1 cellular context compared by ENCODE assay signal in genomic region chr2:233745073-233745755, GRCh38.
TF ChIP-seq lines count a peak whose summit lies in the region.

No MANE protein-coding gene starts in this region.

TF ChIP-seq in HepG2, 621 proteins besides CTCF, POLR2A, EP300 and RAD21 (continued from another document and continues in another):
- peak; percentile 95; the same call in 1 of the 2 replicates for TF ChIP-seq THRA (CRISPR knock-in tag; IDR thresholded peaks at IDR 0.05; ENCODE audit: borderline replicate concordance)
- no peak for TF ChIP-seq HOXA9 (CRISPR knock-in tag; IDR thresholded peaks at IDR 0.05; ENCODE audit: borderline replicate concordance)
- TF ChIP-seq ZNF432 (CRISPR knock-in tag; IDR thresholded peaks at IDR 0.05; ENCODE audit: borderline replicate concordance), result no peak
- TF ChIP-seq RFX5 (IDR thresholded peaks at IDR 0.05; ENCODE audit: low read depth, low read length), result no peak
- TF ChIP-seq, protein P1, sequence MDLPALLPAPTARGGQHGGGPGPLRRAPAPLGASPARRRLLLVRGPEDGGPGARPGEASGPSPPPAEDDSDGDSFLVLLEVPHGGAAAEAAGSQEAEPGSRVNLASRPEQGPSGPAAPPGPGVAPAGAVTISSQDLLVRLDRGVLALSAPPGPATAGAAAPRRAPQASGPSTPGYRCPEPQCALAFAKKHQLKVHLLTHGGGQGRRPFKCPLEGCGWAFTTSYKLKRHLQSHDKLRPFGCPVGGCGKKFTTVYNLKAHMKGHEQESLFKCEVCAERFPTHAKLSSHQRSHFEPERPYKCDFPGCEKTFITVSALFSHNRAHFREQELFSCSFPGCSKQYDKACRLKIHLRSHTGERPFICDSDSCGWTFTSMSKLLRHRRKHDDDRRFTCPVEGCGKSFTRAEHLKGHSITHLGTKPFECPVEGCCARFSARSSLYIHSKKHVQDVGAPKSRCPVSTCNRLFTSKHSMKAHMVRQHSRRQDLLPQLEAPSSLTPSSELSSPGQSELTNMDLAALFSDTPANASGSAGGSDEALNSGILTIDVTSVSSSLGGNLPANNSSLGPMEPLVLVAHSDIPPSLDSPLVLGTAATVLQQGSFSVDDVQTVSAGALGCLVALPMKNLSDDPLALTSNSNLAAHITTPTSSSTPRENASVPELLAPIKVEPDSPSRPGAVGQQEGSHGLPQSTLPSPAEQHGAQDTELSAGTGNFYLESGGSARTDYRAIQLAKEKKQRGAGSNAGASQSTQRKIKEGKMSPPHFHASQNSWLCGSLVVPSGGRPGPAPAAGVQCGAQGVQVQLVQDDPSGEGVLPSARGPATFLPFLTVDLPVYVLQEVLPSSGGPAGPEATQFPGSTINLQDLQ (CRISPR knock-in tag; IDR thresholded peaks at IDR 0.05), result no peak
- no peak for TF ChIP-seq SNRNP70 (IDR thresholded peaks at IDR 0.05; ENCODE audit: low read depth, low read length)
- TF ChIP-seq MXI1 (IDR thresholded peaks at IDR 0.05; ENCODE audit: borderline replicate concordance, low read depth, low read length), result no peak; the same call in 2 of the 3 replicates
- TF ChIP-seq, protein P2, sequence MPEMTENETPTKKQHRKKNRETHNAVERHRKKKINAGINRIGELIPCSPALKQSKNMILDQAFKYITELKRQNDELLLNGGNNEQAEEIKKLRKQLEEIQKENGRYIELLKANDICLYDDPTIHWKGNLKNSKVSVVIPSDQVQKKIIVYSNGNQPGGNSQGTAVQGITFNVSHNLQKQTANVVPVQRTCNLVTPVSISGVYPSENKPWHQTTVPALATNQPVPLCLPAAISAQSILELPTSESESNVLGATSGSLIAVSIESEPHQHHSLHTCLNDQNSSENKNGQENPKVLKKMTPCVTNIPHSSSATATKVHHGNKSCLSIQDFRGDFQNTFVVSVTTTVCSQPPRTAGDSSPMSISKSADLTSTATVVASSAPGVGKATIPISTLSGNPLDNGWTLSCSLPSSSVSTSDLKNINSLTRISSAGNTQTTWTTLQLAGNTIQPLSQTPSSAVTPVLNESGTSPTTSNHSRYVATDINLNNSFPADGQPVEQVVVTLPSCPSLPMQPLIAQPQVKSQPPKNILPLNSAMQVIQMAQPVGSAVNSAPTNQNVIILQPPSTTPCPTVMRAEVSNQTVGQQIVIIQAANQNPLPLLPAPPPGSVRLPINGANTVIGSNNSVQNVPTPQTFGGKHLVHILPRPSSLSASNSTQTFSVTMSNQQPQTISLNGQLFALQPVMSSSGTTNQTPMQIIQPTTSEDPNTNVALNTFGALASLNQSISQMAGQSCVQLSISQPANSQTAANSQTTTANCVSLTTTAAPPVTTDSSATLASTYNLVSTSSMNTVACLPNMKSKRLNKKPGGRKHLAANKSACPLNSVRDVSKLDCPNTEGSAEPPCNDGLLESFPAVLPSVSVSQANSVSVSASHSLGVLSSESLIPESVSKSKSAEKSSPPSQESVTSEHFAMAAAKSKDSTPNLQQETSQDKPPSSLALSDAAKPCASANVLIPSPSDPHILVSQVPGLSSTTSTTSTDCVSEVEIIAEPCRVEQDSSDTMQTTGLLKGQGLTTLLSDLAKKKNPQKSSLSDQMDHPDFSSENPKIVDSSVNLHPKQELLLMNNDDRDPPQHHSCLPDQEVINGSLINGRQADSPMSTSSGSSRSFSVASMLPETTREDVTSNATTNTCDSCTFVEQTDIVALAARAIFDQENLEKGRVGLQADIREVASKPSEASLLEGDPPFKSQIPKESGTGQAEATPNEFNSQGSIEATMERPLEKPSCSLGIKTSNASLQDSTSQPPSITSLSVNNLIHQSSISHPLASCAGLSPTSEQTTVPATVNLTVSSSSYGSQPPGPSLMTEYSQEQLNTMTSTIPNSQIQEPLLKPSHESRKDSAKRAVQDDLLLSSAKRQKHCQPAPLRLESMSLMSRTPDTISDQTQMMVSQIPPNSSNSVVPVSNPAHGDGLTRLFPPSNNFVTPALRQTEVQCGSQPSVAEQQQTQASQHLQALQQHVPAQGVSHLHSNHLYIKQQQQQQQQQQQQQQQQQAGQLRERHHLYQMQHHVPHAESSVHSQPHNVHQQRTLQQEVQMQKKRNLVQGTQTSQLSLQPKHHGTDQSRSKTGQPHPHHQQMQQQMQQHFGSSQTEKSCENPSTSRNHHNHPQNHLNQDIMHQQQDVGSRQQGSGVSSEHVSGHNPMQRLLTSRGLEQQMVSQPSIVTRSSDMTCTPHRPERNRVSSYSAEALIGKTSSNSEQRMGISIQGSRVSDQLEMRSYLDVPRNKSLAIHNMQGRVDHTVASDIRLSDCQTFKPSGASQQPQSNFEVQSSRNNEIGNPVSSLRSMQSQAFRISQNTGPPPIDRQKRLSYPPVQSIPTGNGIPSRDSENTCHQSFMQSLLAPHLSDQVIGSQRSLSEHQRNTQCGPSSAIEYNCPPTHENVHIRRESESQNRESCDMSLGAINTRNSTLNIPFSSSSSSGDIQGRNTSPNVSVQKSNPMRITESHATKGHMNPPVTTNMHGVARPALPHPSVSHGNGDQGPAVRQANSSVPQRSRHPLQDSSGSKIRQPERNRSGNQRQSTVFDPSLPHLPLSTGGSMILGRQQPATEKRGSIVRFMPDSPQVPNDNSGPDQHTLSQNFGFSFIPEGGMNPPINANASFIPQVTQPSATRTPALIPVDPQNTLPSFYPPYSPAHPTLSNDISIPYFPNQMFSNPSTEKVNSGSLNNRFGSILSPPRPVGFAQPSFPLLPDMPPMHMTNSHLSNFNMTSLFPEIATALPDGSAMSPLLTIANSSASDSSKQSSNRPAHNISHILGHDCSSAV (CRISPR knock-in tag; IDR thresholded peaks at IDR 0.05; ENCODE audit: borderline replicate concordance), result no peak
- TF ChIP-seq MYPOP (CRISPR knock-in tag; IDR thresholded peaks at IDR 0.05), result 0 out of 2 replicates have a peak, but pooled peaks have one; percentile 46
- no peak for TF ChIP-seq NCOA5 (CRISPR knock-in tag; IDR thresholded peaks at IDR 0.05)
- no peak for TF ChIP-seq MTA3 (CRISPR knock-in tag; IDR thresholded peaks at IDR 0.05)
- TF ChIP-seq ZNF354B (CRISPR knock-in tag; IDR thresholded peaks at IDR 0.05), result no peak
- TF ChIP-seq POLR2AphosphoS2 (IDR thresholded peaks at IDR 0.05; ENCODE audit: low read depth, low read length), result no peak
- TF ChIP-seq NFRKB (IDR thresholded peaks at IDR 0.05), result no peak
- no peak for TF ChIP-seq ZBTB14 (CRISPR knock-in tag; IDR thresholded peaks at IDR 0.05)
- TF ChIP-seq ZNF609 (CRISPR knock-in tag; IDR thresholded peaks at IDR 0.05; ENCODE audit: borderline replicate concordance), result peak; percentile 100
- TF ChIP-seq, protein P3, sequence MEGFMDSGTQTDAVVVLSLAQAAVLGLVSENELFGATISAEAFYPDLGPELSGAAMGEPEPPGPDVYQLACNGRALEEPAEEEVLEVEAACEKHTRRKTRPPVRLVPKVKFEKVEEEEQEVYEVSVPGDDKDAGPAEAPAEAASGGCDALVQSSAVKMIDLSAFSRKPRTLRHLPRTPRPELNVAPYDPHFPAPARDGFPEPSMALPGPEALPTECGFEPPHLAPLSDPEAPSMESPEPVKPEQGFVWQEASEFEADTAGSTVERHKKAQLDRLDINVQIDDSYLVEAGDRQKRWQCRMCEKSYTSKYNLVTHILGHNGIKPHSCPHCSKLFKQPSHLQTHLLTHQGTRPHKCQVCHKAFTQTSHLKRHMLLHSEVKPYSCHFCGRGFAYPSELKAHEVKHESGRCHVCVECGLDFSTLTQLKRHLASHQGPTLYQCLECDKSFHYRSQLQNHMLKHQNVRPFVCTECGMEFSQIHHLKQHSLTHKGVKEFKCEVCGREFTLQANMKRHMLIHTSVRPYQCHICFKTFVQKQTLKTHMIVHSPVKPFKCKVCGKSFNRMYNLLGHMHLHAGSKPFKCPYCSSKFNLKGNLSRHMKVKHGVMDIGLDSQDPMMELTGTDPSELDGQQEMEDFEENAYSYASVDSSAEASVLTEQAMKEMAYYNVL (CRISPR knock-in tag; IDR thresholded peaks at IDR 0.05; ENCODE audit: borderline replicate concordance), result peak; percentile 94
- TF ChIP-seq NFKB2 (CRISPR knock-in tag; IDR thresholded peaks at IDR 0.05; ENCODE audit: borderline replicate concordance), result no peak
- TF ChIP-seq ZNF615 (CRISPR knock-in tag; IDR thresholded peaks at IDR 0.05; ENCODE audit: borderline replicate concordance), result no peak
- TF ChIP-seq, protein P4, sequence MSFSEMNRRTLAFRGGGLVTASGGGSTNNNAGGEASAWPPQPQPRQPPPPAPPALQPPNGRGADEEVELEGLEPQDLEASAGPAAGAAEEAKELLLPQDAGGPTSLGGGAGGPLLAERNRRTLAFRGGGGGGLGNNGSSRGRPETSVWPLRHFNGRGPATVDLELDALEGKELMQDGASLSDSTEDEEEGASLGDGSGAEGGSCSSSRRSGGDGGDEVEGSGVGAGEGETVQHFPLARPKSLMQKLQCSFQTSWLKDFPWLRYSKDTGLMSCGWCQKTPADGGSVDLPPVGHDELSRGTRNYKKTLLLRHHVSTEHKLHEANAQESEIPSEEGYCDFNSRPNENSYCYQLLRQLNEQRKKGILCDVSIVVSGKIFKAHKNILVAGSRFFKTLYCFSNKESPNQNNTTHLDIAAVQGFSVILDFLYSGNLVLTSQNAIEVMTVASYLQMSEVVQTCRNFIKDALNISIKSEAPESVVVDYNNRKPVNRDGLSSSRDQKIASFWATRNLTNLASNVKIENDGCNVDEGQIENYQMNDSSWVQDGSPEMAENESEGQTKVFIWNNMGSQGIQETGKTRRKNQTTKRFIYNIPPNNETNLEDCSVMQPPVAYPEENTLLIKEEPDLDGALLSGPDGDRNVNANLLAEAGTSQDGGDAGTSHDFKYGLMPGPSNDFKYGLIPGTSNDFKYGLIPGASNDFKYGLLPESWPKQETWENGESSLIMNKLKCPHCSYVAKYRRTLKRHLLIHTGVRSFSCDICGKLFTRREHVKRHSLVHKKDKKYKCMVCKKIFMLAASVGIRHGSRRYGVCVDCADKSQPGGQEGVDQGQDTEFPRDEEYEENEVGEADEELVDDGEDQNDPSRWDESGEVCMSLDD (CRISPR knock-in tag; IDR thresholded peaks at IDR 0.05; ENCODE audit: borderline replicate concordance), result 0 out of 2 replicates have a peak, but pooled peaks have one; percentile 56
- TF ChIP-seq FOXA3 (CRISPR knock-in tag; IDR thresholded peaks at IDR 0.05), result peak; percentile 97
